ENCODE assay signal across 8 cellular contexts in the genomic region with DNA sequence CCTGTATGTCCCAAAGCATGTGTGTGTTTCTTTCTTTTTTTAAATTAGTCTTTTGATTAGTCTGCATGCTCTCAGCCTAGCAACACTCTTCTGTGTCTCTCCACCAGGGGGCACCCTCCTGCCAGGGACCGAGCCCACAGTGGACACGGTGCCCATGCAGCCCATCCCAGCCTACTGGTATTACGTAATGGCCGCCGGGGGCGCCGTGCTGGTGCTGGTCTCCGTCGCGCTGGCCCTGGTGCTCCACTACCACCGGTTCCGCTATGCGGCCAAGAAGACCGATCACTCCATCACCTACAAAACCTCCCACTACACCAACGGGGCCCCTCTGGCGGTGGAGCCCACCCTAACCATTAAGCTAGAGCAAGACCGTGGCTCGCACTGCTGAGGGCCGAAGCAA.
A peak's percentile ranks its signal among the peaks of the same experiment; 100 is the strongest.
DNase-seq lines count a peak whose midpoint lies in the region; ATAC-seq and TF ChIP-seq lines count a peak whose summit lies in the region.

No MANE protein-coding gene starts in this region.

- TF ChIP-seq CTCF in GM10266 (IDR thresholded peaks at IDR 0.05; ENCODE audit: control insufficient read depth, insufficient read depth, low read depth, missing control alignments) (peak; percentile 58), HL-60 (IDR thresholded peaks at IDR 0.05; ENCODE audit: insufficient read depth, low read length) (peak; percentile 42), heart right ventricle (IDR thresholded peaks at IDR 0.05) (peak; percentile 30 to 75 (median 64))

- 76 to 77% methylated on average over 19 of the region's 19 CpGs for WGBS in heart right ventricle, 2 donors

- H3K4me1 ChIP-seq in heart right ventricle, result no peaks in the 10 kb centered on the region

- peak in 7 of 8 donors; percentile 49 to 80 (median 74) for ATAC-seq in heart right ventricle
- no peak for ATAC-seq in HG03196 (IDR thresholded peaks at IDR 0.05; ENCODE audit: unreplicated experiment)

- intact Hi-C loops in heart right ventricle (cut with DNase I), result loop anchor here in 4 of 10 donors (2.0 to 10.0 kb wide), 4 partner anchors 106 to 149 kb away; no protein-coding TSS in a partner anchor

- H3K27ac ChIP-seq in HL-60 (replicated peaks) (no peak overlapping the region), heart right ventricle (no peak overlapping the region)

- peaks cover 0 to 6% (median 0%) of the 10 kb centered on the region in 9 donors for H3K36me3 ChIP-seq in heart right ventricle

- H3K27me3 ChIP-seq in HL-60 (ENCODE audit: insufficient read depth, poor library complexity, severe bottlenecking) (peaks cover 19% of the 10 kb centered on the region), heart right ventricle (peaks cover 0 to 11% (median 0%) of the 10 kb centered on the region in 7 donors)

- H3K4me3 ChIP-seq in HL-60 (replicated peaks; ENCODE audit: insufficient read depth, low read length), result no peak overlapping the region
- H3K4me3 ChIP-seq in heart right ventricle, result no peak overlapping the region

- H3K9me3 ChIP-seq in heart right ventricle, result no peaks in the 10 kb centered on the region

- DNase-seq in 8988T, result peak; percentile 36
- peak; percentile 48 for DNase-seq in GM10266 (ENCODE audit: extremely low spot score)
- peak; percentile 50 to 56 for DNase-seq in HL-60 (ENCODE audit: low read depth in 1 of 2, low spot score in 1 of 2)
- DNase-seq in activated CD4-positive, alpha-beta T cell treated with anti-CD3 and anti-CD28 coated beads, Interleukin-2, amount 50 U/mL, for 48 hours, result peak; percentile 44 to 52
- DNase-seq in heart right ventricle, result peak; percentile 37 to 41
- peak; percentile 38 to 47 for DNase-seq in stimulated activated CD4-positive, alpha-beta T cell treated with anti-CD3 and anti-CD28 coated beads, Interleukin-2, amount 100 ng/mL, for 48 hours
- DNase-seq in A172 (ENCODE audit: low spot score), result no peak
